In the genomic region with DNA sequence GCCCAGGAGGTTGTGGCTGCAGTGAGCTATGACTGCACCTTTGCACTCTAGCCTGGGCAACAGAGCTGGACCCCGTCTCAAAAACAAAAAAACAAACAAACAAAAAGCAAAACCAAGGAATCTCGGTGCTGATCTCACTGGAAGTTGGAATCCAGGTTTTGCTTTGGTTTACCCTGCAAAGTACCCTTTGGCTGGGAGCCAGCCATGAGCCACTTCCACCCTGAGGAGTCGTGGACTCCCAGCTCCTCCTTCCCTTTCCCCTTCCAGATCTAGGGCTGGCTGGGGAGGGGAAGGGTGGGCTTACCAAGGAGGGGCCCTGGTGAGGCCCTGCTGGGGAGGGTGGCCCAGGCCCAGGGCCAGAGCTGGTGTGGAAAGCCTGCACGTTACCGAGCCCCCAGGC, we compare ENCODE assay signal across 17 cellular contexts. TPM values are rescaled to one million over a fixed set of nuclear protein-coding genes. Genes with fewer than 3 reads are reported as not detected.
A peak's percentile ranks its signal among the peaks of the same experiment; 100 is the strongest.
DNase-seq lines count a peak whose midpoint lies in the region; ATAC-seq and TF ChIP-seq lines count a peak whose summit lies in the region.
"Had no signal": no experiment of that assay in that cellular context is flagged by ENCODE, and none has a peak within 500 bp of the region (broad histone marks: within the 10 kb centered on the region; RNA-seq: fewer than 3 reads in every experiment).

No MANE protein-coding gene starts in this region.

- H3K23ac ChIP-seq in mesenchymal stem cell (ENCODE audit: low read length in 2 of 2): no peak overlapping the region

- no peak overlapping the region for H3K4ac ChIP-seq in mesenchymal stem cell (ENCODE audit: low read depth in 1 of 2, low read length in 2 of 2)

- H3K27ac ChIP-seq in mesenchymal stem cell (ENCODE audit: low read length, poor library complexity, severe bottlenecking) (peak overlapping the region; percentile 32), uterus (peak overlapping the region; percentile 23 to 65)
- H3K27ac ChIP-seq: 22Rv1; BLaER1 treated with 17β-estradiol and CSF1 and Interleukin-3, amounts not matched to agents 10 nM and 100 nM; left ventricle myocardium inferior; testis had no signal

- H2BK12ac ChIP-seq in mesenchymal stem cell (ENCODE audit: low read length in 2 of 2): no peak overlapping the region

- H3K79me1 ChIP-seq in mesenchymal stem cell (replicated peaks; ENCODE audit: low read length, poor library complexity, severe bottlenecking): peaks cover 17% of the 10 kb centered on the region

- H4K8ac ChIP-seq in mesenchymal stem cell (ENCODE audit: low read length): no peak overlapping the region

- H3K18ac ChIP-seq in mesenchymal stem cell (ENCODE audit: low read depth in 1 of 2, low read length in 2 of 2): peak overlapping the region; percentile 24 to 54

- peaks cover 28% of the 10 kb centered on the region for H3K36me3 Mint-ChIP-seq in brain

- H3K27me3 ChIP-seq in mesenchymal stem cell (ENCODE audit: control insufficient read depth in 1 of 2, insufficient read depth in 1 of 2, low read length in 2 of 2) (no peaks in the 10 kb centered on the region), uterus (no peaks in the 10 kb centered on the region), BE2C (no peaks in the 10 kb centered on the region)
- H3K27me3 ChIP-seq: adrenal gland; BLaER1 treated with 17β-estradiol and CSF1 and Interleukin-3, amounts not matched to agents 10 nM and 100 nM; testis had no signal

- H3K4me1 ChIP-seq in mesenchymal stem cell (ENCODE audit: control insufficient read depth, insufficient read depth, low read depth, low read length): peaks cover 29% of the 10 kb centered on the region
- H3K4me1 ChIP-seq in uterus: peaks cover 0 to 7% of the 10 kb centered on the region in 2 donors
- no peaks in the 10 kb centered on the region; the same call in 1 of the 2 replicates for H3K4me1 ChIP-seq in BE2C
- H3K4me1 ChIP-seq: adrenal gland, testis had no signal

- H3K36me3 ChIP-seq in mesenchymal stem cell (ENCODE audit: control insufficient read depth in 1 of 2, insufficient read depth in 2 of 2, low read depth in 1 of 2, low read length in 2 of 2) (peaks cover 68 to 92% of the 10 kb centered on the region in 2 experiments), uterus (no peaks in the 10 kb centered on the region), BE2C (no peaks in the 10 kb centered on the region)
- H3K36me3 ChIP-seq: adrenal gland had no signal

- H3K4me1 Mint-ChIP-seq in brain: peaks cover 57% of the 10 kb centered on the region

- no peak overlapping the region for H2BK120ac ChIP-seq in mesenchymal stem cell (ENCODE audit: low read depth, low read length)

- TF ChIP-seq CTCF in brain (conservative IDR thresholded peaks at IDR 0.05): no peak
- no peak for TF ChIP-seq CTCF in uterus (IDR thresholded peaks at IDR 0.05)
- no peak for TF ChIP-seq CTCF in BE2C (IDR thresholded peaks at IDR 0.05; ENCODE audit: low read depth, low read length)

- no peak for ATAC-seq in GM21825 (IDR thresholded peaks at IDR 0.05; ENCODE audit: unreplicated experiment)

- H3K9me3 ChIP-seq in mesenchymal stem cell (ENCODE audit: control insufficient read depth, low read length) (no peaks in the 10 kb centered on the region), uterus (no peaks in the 10 kb centered on the region), BE2C (no peaks in the 10 kb centered on the region)
- H3K9me3 ChIP-seq: adrenal gland; BLaER1 treated with 17β-estradiol and CSF1 and Interleukin-3, amounts not matched to agents 10 nM and 100 nM; left ventricle myocardium inferior; testis had no signal

- DNase-seq in DMS 273 (lab: John Stamatoyannopoulos, UW; ENCODE audit: unreplicated experiment) (peak; percentile 22), DMS 273 treated with DMSO at 0.1 percent for 48 hours (lab: John Stamatoyannopoulos, UW) (no peak), mesenchymal stem cell (no peak), uterus (no peak), NCI-H774 (lab: John Stamatoyannopoulos, UW) (no peak), BE2C (no peak)
- DNase-seq: activated CD4-positive, alpha-beta T cell treated with anti-CD3 and anti-CD28 coated beads for 4 hours; activated effector memory CD4-positive, alpha-beta T cell treated with anti-CD3 and anti-CD28 coated beads, Interleukin-2, amount 50 U/mL, for 16 hours; adrenal gland; HCEC 1CT; left ventricle myocardium inferior; RPMI8226; testis had no signal

- H3K27me3 Mint-ChIP-seq in brain: no peaks in the 10 kb centered on the region

- no peak overlapping the region for H3K4me2 ChIP-seq in mesenchymal stem cell (ENCODE audit: low read length, poor library complexity, severe bottlenecking)
- H3K4me2 ChIP-seq: BLaER1 treated with 17β-estradiol and CSF1 and Interleukin-3, amounts not matched to agents 10 nM and 100 nM had no signal

- H3K14ac ChIP-seq in mesenchymal stem cell (ENCODE audit: low read length in 2 of 2): peak overlapping the region in 1 of 2 experiments; percentile 64

- no peak overlapping the region for H2BK5ac ChIP-seq in mesenchymal stem cell (ENCODE audit: low read depth, low read length, poor library complexity, severe bottlenecking)

- H4K91ac ChIP-seq in mesenchymal stem cell (ENCODE audit: low read length): no peak overlapping the region

- no peaks in the 10 kb centered on the region for H3K9me3 Mint-ChIP-seq in brain

- peak overlapping the region; percentile 38 for H2AK5ac ChIP-seq in mesenchymal stem cell (ENCODE audit: low read length, severe bottlenecking)

- WGBS in mesenchymal stem cell: 74% methylated on average over 4 of the region's 5 CpGs

- H3K27ac Mint-ChIP-seq in brain: peak overlapping the region; percentile 38 to 97 (median 93)

- no peak overlapping the region for H2AFZ ChIP-seq in mesenchymal stem cell (ENCODE audit: low read depth, low read length)

- intact Hi-C loops in uterus (cut with DNase I; ENCODE audit: low total_unique reads): no loop called here

- H3K4me3 Mint-ChIP-seq in brain: no peak overlapping the region

- no peak overlapping the region for H3K9ac ChIP-seq in mesenchymal stem cell (ENCODE audit: low read length)
- H3K9ac ChIP-seq: BLaER1 treated with 17β-estradiol and CSF1 and Interleukin-3, amounts not matched to agents 10 nM and 100 nM had no signal

- no peak for TF ChIP-seq POLR2A in uterus (IDR thresholded peaks at IDR 0.05)

- H3K4me3 ChIP-seq in mesenchymal stem cell (ENCODE audit: insufficient read depth in 1 of 2, low read depth in 1 of 2, low read length in 2 of 2) (no peak overlapping the region), uterus (no peak overlapping the region), BE2C (ENCODE audit: low read depth, low read length) (no peak overlapping the region)
- H3K4me3 ChIP-seq: adrenal gland; BLaER1 treated with 17β-estradiol and CSF1 and Interleukin-3, amounts not matched to agents 10 nM and 100 nM; left ventricle myocardium inferior; testis had no signal

- no peak overlapping the region for H2BK15ac ChIP-seq in mesenchymal stem cell (ENCODE audit: low read depth, poor library complexity, severe bottlenecking)

RNA-seq across cellular contexts. Expression of gene FBLN1, which starts 28.8 kb away (rescaled TPM):
- 135 TPM for polyA plus RNA-seq in brain (ENCODE audit: insufficient read depth, low read depth, low replicate concordance)
- 190 TPM for polyA plus RNA-seq in mesenchymal stem cell (2013, experiment 1 of 2)
- polyA plus RNA-seq in mesenchymal stem cell (2013, experiment 2 of 2): 191 TPM
- 100 to 1,000 TPM; 388 to 644 (median 479) TPM for total RNA-seq in uterus
- polyA plus RNA-seq in BE2C (2012; ENCODE audit: insufficient read depth, insufficient read length, low read depth): 10.3 TPM
